In genomic region chr1:244021427-244021826, GRCh38 we compare ENCODE assay signal across 26 cellular contexts.
"Had no signal": no experiment of that assay in that cellular context is flagged by ENCODE, and none has a peak within 500 bp of the region (broad histone marks: within the 10 kb centered on the region; RNA-seq: fewer than 3 reads in every experiment).

No MANE protein-coding gene starts in this region.

- DNase-seq: activated CD4-positive, alpha-beta T cell treated with anti-CD3 and anti-CD28 coated beads for 4 hours; activated CD4-positive, alpha-beta T cell treated with anti-CD3 and anti-CD28 coated beads, Interleukin-2, amount 50 U/mL, for 48 hours; activated CD4-positive, CD25-positive, alpha-beta regulatory T cell; activated naive CD4-positive, alpha-beta T cell treated with Interleukin-2 at 50 U/mL for 16 hours; activated naive CD8-positive, alpha-beta T cell treated with anti-CD3 and anti-CD28 coated beads for 36 hours; activated T-cell treated with anti-CD3 and anti-CD28 coated beads, Interleukin-2, amount 50 U/mL, for 48 hours; central memory CD4-positive, alpha-beta T cell; dermis blood vessel endothelial cell; effector CD8-positive, alpha-beta T cell; foreskin melanocyte; islet precursor cell; left cardiac atrium; occipital lobe; small intestine; stimulated activated CD4-positive, alpha-beta T cell treated with anti-CD3 and anti-CD28 coated beads, Interleukin-2, amount 100 ng/mL, for 24 hours; stimulated activated naive CD8-positive, alpha-beta T cell treated with anti-CD3 and anti-CD28 coated beads, Interleukin-15, amount 100 ng/mL, for 72 hours; T1000; transverse colon; uterus had no signal

- H3K27me3 ChIP-seq: hepatocyte, suprapubic skin, transverse colon, uterus had no signal

- H3K4me3 Mint-ChIP-seq: activated naive CD8-positive, alpha-beta T cell treated with anti-CD3 and anti-CD28 coated beads for 36 hours; memory B cell; nephron; stimulated activated effector memory CD8-positive, alpha-beta T cell treated with anti-CD3 and anti-CD28 coated beads, Interleukin-12 subunit alpha, Interleukin-12 subunit beta, amount 100 ng/mL, for 72 hours; stimulated activated naive CD8-positive, alpha-beta T cell treated with anti-CD3 and anti-CD28 coated beads, Interleukin-15, amount 100 ng/mL, for 72 hours had no signal

- H3K79me2 ChIP-seq: hepatocyte had no signal

- H3K36me3 ChIP-seq: suprapubic skin, transverse colon, uterus had no signal

- H3K27ac Mint-ChIP-seq: activated naive CD8-positive, alpha-beta T cell treated with anti-CD3 and anti-CD28 coated beads for 36 hours; memory B cell; nephron; stimulated activated effector memory CD8-positive, alpha-beta T cell treated with anti-CD3 and anti-CD28 coated beads, Interleukin-12 subunit alpha, Interleukin-12 subunit beta, amount 100 ng/mL, for 72 hours had no signal

- H2AFZ ChIP-seq: hepatocyte had no signal

- H3K4me1 ChIP-seq: suprapubic skin, transverse colon, uterus had no signal

- H3K9me3 Mint-ChIP-seq: activated naive CD8-positive, alpha-beta T cell treated with anti-CD3 and anti-CD28 coated beads for 36 hours; nephron; stimulated activated effector memory CD8-positive, alpha-beta T cell treated with anti-CD3 and anti-CD28 coated beads, Interleukin-12 subunit alpha, Interleukin-12 subunit beta, amount 100 ng/mL, for 72 hours; stimulated activated naive CD8-positive, alpha-beta T cell treated with anti-CD3 and anti-CD28 coated beads, Interleukin-15, amount 100 ng/mL, for 72 hours had no signal

- H3K27ac ChIP-seq: hepatocyte, suprapubic skin, transverse colon, uterus had no signal

- H3K4me3 ChIP-seq: hepatocyte, suprapubic skin, transverse colon, uterus had no signal

- ATAC-seq: esophagus mucosa; left cardiac atrium; sciatic nerve; stimulated activated effector memory CD8-positive, alpha-beta T cell treated with anti-CD3 and anti-CD28 coated beads, Interleukin-12 subunit alpha, Interleukin-12 subunit beta, amount 100 ng/mL, for 72 hours; stimulated activated naive CD8-positive, alpha-beta T cell treated with anti-CD3 and anti-CD28 coated beads, Interleukin-15, amount 100 ng/mL, for 72 hours had no signal

- H3K4me2 ChIP-seq: hepatocyte had no signal

- H3K36me3 Mint-ChIP-seq: activated naive CD8-positive, alpha-beta T cell treated with anti-CD3 and anti-CD28 coated beads for 36 hours; stimulated activated effector memory CD8-positive, alpha-beta T cell treated with anti-CD3 and anti-CD28 coated beads, Interleukin-12 subunit alpha, Interleukin-12 subunit beta, amount 100 ng/mL, for 72 hours had no signal

- H3K4me1 Mint-ChIP-seq: activated naive CD8-positive, alpha-beta T cell treated with anti-CD3 and anti-CD28 coated beads for 36 hours; memory B cell; nephron; stimulated activated effector memory CD8-positive, alpha-beta T cell treated with anti-CD3 and anti-CD28 coated beads, Interleukin-12 subunit alpha, Interleukin-12 subunit beta, amount 100 ng/mL, for 72 hours; stimulated activated naive CD8-positive, alpha-beta T cell treated with anti-CD3 and anti-CD28 coated beads, Interleukin-15, amount 100 ng/mL, for 72 hours had no signal

- H3K27me3 Mint-ChIP-seq: stimulated activated naive CD8-positive, alpha-beta T cell treated with anti-CD3 and anti-CD28 coated beads, Interleukin-15, amount 100 ng/mL, for 72 hours had no signal

- H3K9me3 ChIP-seq: suprapubic skin, transverse colon, uterus had no signal
